In the genomic region with DNA sequence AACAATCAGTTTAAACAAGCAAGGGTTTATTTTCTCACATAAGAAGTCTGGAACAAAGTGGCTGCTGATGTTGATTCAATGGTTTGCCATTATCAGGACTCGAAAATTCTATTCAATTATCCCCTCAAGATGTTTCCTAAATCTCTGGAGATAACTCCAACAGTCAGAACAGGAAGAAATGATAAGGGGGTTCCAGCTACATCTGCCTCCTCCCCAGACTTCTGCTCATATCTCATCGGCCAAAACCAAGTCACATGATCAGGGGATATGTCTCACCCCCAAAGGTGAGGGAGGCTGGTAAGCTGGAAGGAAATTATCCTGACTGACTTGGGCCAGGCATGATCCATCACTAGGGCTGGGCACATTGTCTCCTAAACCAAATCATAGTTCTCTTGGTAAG, we compare ENCODE assay signal across 1 cellular context.
TF ChIP-seq lines count a peak whose summit lies in the region.

No MANE protein-coding gene starts in this region.

TF ChIP-seq in K562, 482 proteins besides CTCF, POLR2A, EP300 and RAD21 (continued from another document and continues in another):
- TF ChIP-seq, protein P1, sequence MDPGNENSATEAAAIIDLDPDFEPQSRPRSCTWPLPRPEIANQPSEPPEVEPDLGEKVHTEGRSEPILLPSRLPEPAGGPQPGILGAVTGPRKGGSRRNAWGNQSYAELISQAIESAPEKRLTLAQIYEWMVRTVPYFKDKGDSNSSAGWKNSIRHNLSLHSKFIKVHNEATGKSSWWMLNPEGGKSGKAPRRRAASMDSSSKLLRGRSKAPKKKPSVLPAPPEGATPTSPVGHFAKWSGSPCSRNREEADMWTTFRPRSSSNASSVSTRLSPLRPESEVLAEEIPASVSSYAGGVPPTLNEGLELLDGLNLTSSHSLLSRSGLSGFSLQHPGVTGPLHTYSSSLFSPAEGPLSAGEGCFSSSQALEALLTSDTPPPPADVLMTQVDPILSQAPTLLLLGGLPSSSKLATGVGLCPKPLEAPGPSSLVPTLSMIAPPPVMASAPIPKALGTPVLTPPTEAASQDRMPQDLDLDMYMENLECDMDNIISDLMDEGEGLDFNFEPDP (CRISPR knock-in tag; IDR thresholded peaks at IDR 0.05), result no peak
- TF ChIP-seq ZNF41 (CRISPR knock-in tag; conservative IDR thresholded peaks at IDR 0.05), result no peak
- TF ChIP-seq, protein P2, sequence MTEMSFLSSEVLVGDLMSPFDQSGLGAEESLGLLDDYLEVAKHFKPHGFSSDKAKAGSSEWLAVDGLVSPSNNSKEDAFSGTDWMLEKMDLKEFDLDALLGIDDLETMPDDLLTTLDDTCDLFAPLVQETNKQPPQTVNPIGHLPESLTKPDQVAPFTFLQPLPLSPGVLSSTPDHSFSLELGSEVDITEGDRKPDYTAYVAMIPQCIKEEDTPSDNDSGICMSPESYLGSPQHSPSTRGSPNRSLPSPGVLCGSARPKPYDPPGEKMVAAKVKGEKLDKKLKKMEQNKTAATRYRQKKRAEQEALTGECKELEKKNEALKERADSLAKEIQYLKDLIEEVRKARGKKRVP (CRISPR knock-in tag; IDR thresholded peaks at IDR 0.05), result no peak
- TF ChIP-seq SIX5 (IDR thresholded peaks at IDR 0.05; ENCODE audit: borderline replicate concordance in 1 of 2, insufficient read depth in 1 of 2, low read depth in 1 of 2, low read length in 2 of 2), result no peak
- TF ChIP-seq ZNF277 (CRISPR knock-in tag; IDR thresholded peaks at IDR 0.05; ENCODE audit: borderline replicate concordance), result no peak
- no peak for TF ChIP-seq MBD1 (CRISPR knock-in tag; IDR thresholded peaks at IDR 0.05)
- no peak for TF ChIP-seq ZNF696 (CRISPR knock-in tag; conservative IDR thresholded peaks at IDR 0.05)
- TF ChIP-seq GTF2A2 (tag; IDR thresholded peaks at IDR 0.05), result no peak
- no peak for TF ChIP-seq CREBBP (IDR thresholded peaks at IDR 0.05; ENCODE audit: low read depth, low read length)
- no peak for TF ChIP-seq GABPB2 (CRISPR knock-in tag; conservative IDR thresholded peaks at IDR 0.05)
- TF ChIP-seq USF1 (CRISPR knock-in tag; IDR thresholded peaks at IDR 0.05), result peak; percentile 71
- TF ChIP-seq TOE1 (IDR thresholded peaks at IDR 0.05; ENCODE audit: borderline replicate concordance), result peak; percentile 94
- TF ChIP-seq TOE1 (CRISPR knock-in tag; IDR thresholded peaks at IDR 0.05; ENCODE audit: borderline replicate concordance, low read depth), result no peak
- no peak for TF ChIP-seq ZNF778 (CRISPR knock-in tag; IDR thresholded peaks at IDR 0.05)
- no peak for TF ChIP-seq ZBTB49 (CRISPR knock-in tag; IDR thresholded peaks at IDR 0.05; ENCODE audit: borderline replicate concordance)
- TF ChIP-seq IRF2 (CRISPR knock-in tag; IDR thresholded peaks at IDR 0.05), result no peak
- no peak for TF ChIP-seq BRD4 (IDR thresholded peaks at IDR 0.05)
- no peak for TF ChIP-seq AFF4 (CRISPR knock-in tag; IDR thresholded peaks at IDR 0.05)
- peak; percentile 68 for TF ChIP-seq BHLHE40 (IDR thresholded peaks at IDR 0.05; ENCODE audit: low read length)
- no peak for TF ChIP-seq KAT8 (IDR thresholded peaks at IDR 0.05; ENCODE audit: low read depth)
- TF ChIP-seq DMBX1 (CRISPR knock-in tag; IDR thresholded peaks at IDR 0.05; ENCODE audit: borderline replicate concordance), result 0 out of 2 replicates have a peak, but pooled peaks have one; percentile 36
- TF ChIP-seq FUS (optimal IDR thresholded peaks at IDR 0.05; ENCODE audit: low read depth, low read length), result no peak
- no peak for TF ChIP-seq ZNF551 (CRISPR knock-in tag; IDR thresholded peaks at IDR 0.05)
- TF ChIP-seq CBX5 (IDR thresholded peaks at IDR 0.05; ENCODE audit: borderline replicate concordance, low read depth), result no peak
- TF ChIP-seq SREBF2 (CRISPR knock-in tag; IDR thresholded peaks at IDR 0.05), result no peak
- TF ChIP-seq POLR2AphosphoS2 (IDR thresholded peaks at IDR 0.05; ENCODE audit: low read length), result no peak
- TF ChIP-seq RFX1 (IDR thresholded peaks at IDR 0.05), result no peak
- TF ChIP-seq, protein P3, sequence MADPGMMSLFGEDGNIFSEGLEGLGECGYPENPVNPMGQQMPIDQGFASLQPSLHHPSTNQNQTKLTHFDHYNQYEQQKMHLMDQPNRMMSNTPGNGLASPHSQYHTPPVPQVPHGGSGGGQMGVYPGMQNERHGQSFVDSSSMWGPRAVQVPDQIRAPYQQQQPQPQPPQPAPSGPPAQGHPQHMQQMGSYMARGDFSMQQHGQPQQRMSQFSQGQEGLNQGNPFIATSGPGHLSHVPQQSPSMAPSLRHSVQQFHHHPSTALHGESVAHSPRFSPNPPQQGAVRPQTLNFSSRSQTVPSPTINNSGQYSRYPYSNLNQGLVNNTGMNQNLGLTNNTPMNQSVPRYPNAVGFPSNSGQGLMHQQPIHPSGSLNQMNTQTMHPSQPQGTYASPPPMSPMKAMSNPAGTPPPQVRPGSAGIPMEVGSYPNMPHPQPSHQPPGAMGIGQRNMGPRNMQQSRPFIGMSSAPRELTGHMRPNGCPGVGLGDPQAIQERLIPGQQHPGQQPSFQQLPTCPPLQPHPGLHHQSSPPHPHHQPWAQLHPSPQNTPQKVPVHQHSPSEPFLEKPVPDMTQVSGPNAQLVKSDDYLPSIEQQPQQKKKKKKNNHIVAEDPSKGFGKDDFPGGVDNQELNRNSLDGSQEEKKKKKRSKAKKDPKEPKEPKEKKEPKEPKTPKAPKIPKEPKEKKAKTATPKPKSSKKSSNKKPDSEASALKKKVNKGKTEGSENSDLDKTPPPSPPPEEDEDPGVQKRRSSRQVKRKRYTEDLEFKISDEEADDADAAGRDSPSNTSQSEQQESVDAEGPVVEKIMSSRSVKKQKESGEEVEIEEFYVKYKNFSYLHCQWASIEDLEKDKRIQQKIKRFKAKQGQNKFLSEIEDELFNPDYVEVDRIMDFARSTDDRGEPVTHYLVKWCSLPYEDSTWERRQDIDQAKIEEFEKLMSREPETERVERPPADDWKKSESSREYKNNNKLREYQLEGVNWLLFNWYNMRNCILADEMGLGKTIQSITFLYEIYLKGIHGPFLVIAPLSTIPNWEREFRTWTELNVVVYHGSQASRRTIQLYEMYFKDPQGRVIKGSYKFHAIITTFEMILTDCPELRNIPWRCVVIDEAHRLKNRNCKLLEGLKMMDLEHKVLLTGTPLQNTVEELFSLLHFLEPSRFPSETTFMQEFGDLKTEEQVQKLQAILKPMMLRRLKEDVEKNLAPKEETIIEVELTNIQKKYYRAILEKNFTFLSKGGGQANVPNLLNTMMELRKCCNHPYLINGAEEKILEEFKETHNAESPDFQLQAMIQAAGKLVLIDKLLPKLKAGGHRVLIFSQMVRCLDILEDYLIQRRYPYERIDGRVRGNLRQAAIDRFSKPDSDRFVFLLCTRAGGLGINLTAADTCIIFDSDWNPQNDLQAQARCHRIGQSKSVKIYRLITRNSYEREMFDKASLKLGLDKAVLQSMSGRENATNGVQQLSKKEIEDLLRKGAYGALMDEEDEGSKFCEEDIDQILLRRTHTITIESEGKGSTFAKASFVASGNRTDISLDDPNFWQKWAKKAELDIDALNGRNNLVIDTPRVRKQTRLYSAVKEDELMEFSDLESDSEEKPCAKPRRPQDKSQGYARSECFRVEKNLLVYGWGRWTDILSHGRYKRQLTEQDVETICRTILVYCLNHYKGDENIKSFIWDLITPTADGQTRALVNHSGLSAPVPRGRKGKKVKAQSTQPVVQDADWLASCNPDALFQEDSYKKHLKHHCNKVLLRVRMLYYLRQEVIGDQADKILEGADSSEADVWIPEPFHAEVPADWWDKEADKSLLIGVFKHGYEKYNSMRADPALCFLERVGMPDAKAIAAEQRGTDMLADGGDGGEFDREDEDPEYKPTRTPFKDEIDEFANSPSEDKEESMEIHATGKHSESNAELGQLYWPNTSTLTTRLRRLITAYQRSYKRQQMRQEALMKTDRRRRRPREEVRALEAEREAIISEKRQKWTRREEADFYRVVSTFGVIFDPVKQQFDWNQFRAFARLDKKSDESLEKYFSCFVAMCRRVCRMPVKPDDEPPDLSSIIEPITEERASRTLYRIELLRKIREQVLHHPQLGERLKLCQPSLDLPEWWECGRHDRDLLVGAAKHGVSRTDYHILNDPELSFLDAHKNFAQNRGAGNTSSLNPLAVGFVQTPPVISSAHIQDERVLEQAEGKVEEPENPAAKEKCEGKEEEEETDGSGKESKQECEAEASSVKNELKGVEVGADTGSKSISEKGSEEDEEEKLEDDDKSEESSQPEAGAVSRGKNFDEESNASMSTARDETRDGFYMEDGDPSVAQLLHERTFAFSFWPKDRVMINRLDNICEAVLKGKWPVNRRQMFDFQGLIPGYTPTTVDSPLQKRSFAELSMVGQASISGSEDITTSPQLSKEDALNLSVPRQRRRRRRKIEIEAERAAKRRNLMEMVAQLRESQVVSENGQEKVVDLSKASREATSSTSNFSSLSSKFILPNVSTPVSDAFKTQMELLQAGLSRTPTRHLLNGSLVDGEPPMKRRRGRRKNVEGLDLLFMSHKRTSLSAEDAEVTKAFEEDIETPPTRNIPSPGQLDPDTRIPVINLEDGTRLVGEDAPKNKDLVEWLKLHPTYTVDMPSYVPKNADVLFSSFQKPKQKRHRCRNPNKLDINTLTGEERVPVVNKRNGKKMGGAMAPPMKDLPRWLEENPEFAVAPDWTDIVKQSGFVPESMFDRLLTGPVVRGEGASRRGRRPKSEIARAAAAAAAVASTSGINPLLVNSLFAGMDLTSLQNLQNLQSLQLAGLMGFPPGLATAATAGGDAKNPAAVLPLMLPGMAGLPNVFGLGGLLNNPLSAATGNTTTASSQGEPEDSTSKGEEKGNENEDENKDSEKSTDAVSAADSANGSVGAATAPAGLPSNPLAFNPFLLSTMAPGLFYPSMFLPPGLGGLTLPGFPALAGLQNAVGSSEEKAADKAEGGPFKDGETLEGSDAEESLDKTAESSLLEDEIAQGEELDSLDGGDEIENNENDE (IDR thresholded peaks at IDR 0.05; ENCODE audit: low read depth, low read length), result no peak
- no peak for TF ChIP-seq BDP1 (IDR thresholded peaks at IDR 0.05; ENCODE audit: insufficient read depth, insufficient read length)
- no peak for TF ChIP-seq MAFF (IDR thresholded peaks at IDR 0.05; ENCODE audit: low read length)
- TF ChIP-seq RBBP5 (IDR thresholded peaks at IDR 0.05; ENCODE audit: borderline replicate concordance, insufficient read depth, low read length, poor library complexity, severe bottlenecking), result no peak
- TF ChIP-seq TAF7 (tag; IDR thresholded peaks at IDR 0.05), result no peak
